Comparison of ENCODE assay signal across 20 cellular contexts in genomic region chr9:131107760-131108159, GRCh38. TPM values are rescaled to one million over a fixed set of nuclear protein-coding genes. Genes with fewer than 3 reads are reported as not detected.
DNase-seq lines count a peak whose midpoint lies in the region; ATAC-seq and TF ChIP-seq lines count a peak whose summit lies in the region.
"Had no signal": no experiment of that assay in that cellular context is flagged by ENCODE, and none has a peak within 500 bp of the region (broad histone marks: within the 10 kb centered on the region; RNA-seq: fewer than 3 reads in every experiment).

No MANE protein-coding gene starts in this region.

- TF ChIP-seq EP300 in esophagus muscularis mucosa (IDR thresholded peaks at IDR 0.05): no peak

- peaks cover 16% of the 10 kb centered on the region for H3K27me3 Mint-ChIP-seq in T-helper 17 cell
- H3K27me3 Mint-ChIP-seq: dendritic cell treated with granulocyte-macrophage colony-stimulating factor and Interleukin-4, amounts not matched to agents 40 ng/mL and 50 ng/mL, for 4 days had no signal

- H3K27ac ChIP-seq in esophagus muscularis mucosa (replicated peaks in 1 of 4): peak overlapping the region in 3 of 4 donors; percentile 3 to 61 (median 40)
- peak overlapping the region; percentile 52 for H3K27ac ChIP-seq in layer of hippocampus (ENCODE audit: low read depth, low read length)
- peak overlapping the region in 3 of 4 donors; percentile 5 to 48 (median 37) for H3K27ac ChIP-seq in gastrocnemius medialis

- H3K27me3 ChIP-seq in esophagus muscularis mucosa: peaks cover 0 to 5% (median 0%) of the 10 kb centered on the region in 4 donors
- H3K27me3 ChIP-seq in layer of hippocampus (ENCODE audit: control insufficient read depth, insufficient read depth, low read length): no peaks in the 10 kb centered on the region
- H3K27me3 ChIP-seq in gastrocnemius medialis: no peaks in the 10 kb centered on the region
- H3K27me3 ChIP-seq: thyroid gland had no signal

- TF ChIP-seq CTCF in esophagus muscularis mucosa (IDR thresholded peaks at IDR 0.05): no peak
- TF ChIP-seq CTCF in gastrocnemius medialis (IDR thresholded peaks at IDR 0.05 in 4 of 5, conservative IDR thresholded peaks at IDR 0.05 in 1 of 5): no peak

- H3K4me1 ChIP-seq in esophagus muscularis mucosa (peaks cover 0 to 15% (median 11%) of the 10 kb centered on the region in 4 donors), gastrocnemius medialis (no peaks in the 10 kb centered on the region)

- no peak overlapping the region for H3K4me3 Mint-ChIP-seq in T-helper 17 cell
- H3K4me3 Mint-ChIP-seq: CD8-positive, alpha-beta T cell; dendritic cell treated with granulocyte-macrophage colony-stimulating factor and Interleukin-4, amounts not matched to agents 40 ng/mL and 50 ng/mL, for 4 days; naive thymus-derived CD8-positive, alpha-beta T cell; stimulated activated naive B cell treated with anti-CD40 and anti-IgM and Interleukin-4, amounts not matched to agents 10 μg/mL and 1 μg/mL and 100 μg/mL, for 72 hours had no signal

- no peak overlapping the region for H3K4me3 ChIP-seq in esophagus muscularis mucosa
- H3K4me3 ChIP-seq in gastrocnemius medialis: no peak overlapping the region
- H3K4me3 ChIP-seq: thyroid gland had no signal

- in situ Hi-C loops in SK-MEL-5 (cut with HindIII; ENCODE audit: low pct_unique_long_range_greater_than_20kb, low sequenced_read_pairs): no loop called here
- in situ Hi-C loops in gastrocnemius medialis (cut with MboI; ENCODE audit: low sequenced_read_pairs in 4 of 4): no loop called here

- TF ChIP-seq POLR2A in esophagus muscularis mucosa (IDR thresholded peaks at IDR 0.05; ENCODE audit: low read depth) (no peak), gastrocnemius medialis (IDR thresholded peaks at IDR 0.05) (no peak)

- no peaks in the 10 kb centered on the region for H3K9me3 ChIP-seq in esophagus muscularis mucosa
- no peaks in the 10 kb centered on the region for H3K9me3 ChIP-seq in gastrocnemius medialis
- H3K9me3 ChIP-seq in T-helper 17 cell (ENCODE audit: control insufficient read depth, low read length, poor library complexity, severe bottlenecking): no peaks in the 10 kb centered on the region
- H3K9me3 ChIP-seq: thyroid gland had no signal

- H3K36me3 Mint-ChIP-seq in T-helper 17 cell (ENCODE audit: low read depth): no peaks in the 10 kb centered on the region
- H3K36me3 Mint-ChIP-seq: CD8-positive, alpha-beta T cell; naive thymus-derived CD8-positive, alpha-beta T cell; stimulated activated naive B cell treated with anti-CD40 and anti-IgM and Interleukin-4, amounts not matched to agents 10 μg/mL and 1 μg/mL and 100 μg/mL, for 72 hours had no signal

- H3K4me1 Mint-ChIP-seq in T-helper 17 cell: no peaks in the 10 kb centered on the region
- H3K4me1 Mint-ChIP-seq: naive thymus-derived CD8-positive, alpha-beta T cell; stimulated activated naive B cell treated with anti-CD40 and anti-IgM and Interleukin-4, amounts not matched to agents 10 μg/mL and 1 μg/mL and 100 μg/mL, for 72 hours had no signal

- intact Hi-C loops in esophagus muscularis mucosa (cut with DNase I): no loop called here
- intact Hi-C loops in gastrocnemius medialis (cut with DNase I; ENCODE audit: low total_unique reads): no loop called here

- ATAC-seq in gastrocnemius medialis (no peak), T-helper 17 cell (no peak), GM21786 (IDR thresholded peaks at IDR 0.05; ENCODE audit: unreplicated experiment) (no peak)
- ATAC-seq: CD8-positive, alpha-beta T cell; naive thymus-derived CD8-positive, alpha-beta T cell; stimulated activated naive B cell treated with anti-CD40 and anti-IgM and Interleukin-4, amounts not matched to agents 10 μg/mL and 1 μg/mL and 100 μg/mL, for 72 hours had no signal

- H3K27ac Mint-ChIP-seq in T-helper 17 cell: no peak overlapping the region
- H3K27ac Mint-ChIP-seq: CD8-positive, alpha-beta T cell; dendritic cell treated with granulocyte-macrophage colony-stimulating factor and Interleukin-4, amounts not matched to agents 40 ng/mL and 50 ng/mL, for 4 days; stimulated activated naive B cell treated with anti-CD40 and anti-IgM and Interleukin-4, amounts not matched to agents 10 μg/mL and 1 μg/mL and 100 μg/mL, for 72 hours had no signal

- 73% methylated on average over 8 of the region's 8 CpGs for WGBS in esophagus muscularis mucosa

- DNase-seq in SK-MEL-5 (ENCODE audit: low read depth, low spot score) (peak; percentile 32), esophagus muscularis mucosa (ENCODE audit: extremely low spot score) (no peak), gastrocnemius medialis (no peak), T-helper 17 cell (no peak)
- no peak for DNase-seq in stimulated activated CD4-positive, alpha-beta T cell treated with anti-CD3 and anti-CD28 coated beads, Interleukin-2, amount 100 ng/mL, for 24 hours
- DNase-seq: activated CD4-positive, alpha-beta T cell treated with anti-CD3 and anti-CD28 coated beads, Interleukin-2, amount 50 U/mL, for 4 hours; activated effector memory CD4-positive, alpha-beta T cell treated with Interleukin-2 at 50 U/mL for 16 hours; CD8-positive, alpha-beta T cell; DMS153; HCEC 1CT; Kasumi-1; naive thymus-derived CD8-positive, alpha-beta T cell; NCI-H187 treated with DMSO at 0.1 percent for 48 hours; NCI-H69; stimulated activated naive B cell treated with anti-CD40 and anti-IgM and Interleukin-4, amounts not matched to agents 10 μg/mL and 1 μg/mL and 100 μg/mL, for 72 hours; T-helper 9 cell had no signal

- H3K36me3 ChIP-seq in esophagus muscularis mucosa (peaks cover 0 to 65% (median 1%) of the 10 kb centered on the region in 4 donors), gastrocnemius medialis (no peaks in the 10 kb centered on the region)
- H3K36me3 ChIP-seq: thyroid gland had no signal

RNA-seq across cellular contexts. Expression of gene AIF1L, which starts 11.4 kb away (rescaled TPM):
- 32.6 and 32.7 TPM in 2 replicates for total RNA-seq in SK-MEL-5 (2014; rRNA removed; shearing (Covaris generic))
- 20.4 and 22.8 TPM in 2 replicates for polyA plus RNA-seq in SK-MEL-5 (2015; cell fraction: cytosol; rRNA removed)
- polyA plus RNA-seq in SK-MEL-5 (2015; cell fraction: nucleus; rRNA removed): 13.8 and 14.1 TPM in 2 replicates
- 10 to 100 TPM in 3 of 4 donors, 1 to 10 TPM in 1; 9.1 to 24.8 (median 19.3) TPM for total RNA-seq in esophagus muscularis mucosa
- total RNA-seq in gastrocnemius medialis: 10 to 100 TPM in 1 of 4 donors, 1 to 10 TPM in 3; 7.5 to 10.6 (median 8.9) TPM
- under 1 TPM in 1 of 2 donors, not detected in 1; 0.22 TPM for total RNA-seq in T-helper 17 cell
- total RNA-seq: CD8-positive, alpha-beta T cell; naive thymus-derived CD8-positive, alpha-beta T cell had no signal
- polyA plus RNA-seq: naive thymus-derived CD8-positive, alpha-beta T cell had no signal

RNA-seq across cellular contexts. Expression of gene NUP214, which starts 17.6 kb away (rescaled TPM):
- total RNA-seq in SK-MEL-5 (2014; rRNA removed; shearing (Covaris generic)): 12.7 and 13.2 TPM in 2 replicates
- 34.8 and 49.9 TPM in 2 replicates for polyA plus RNA-seq in SK-MEL-5 (2015; cell fraction: cytosol; rRNA removed)
- polyA plus RNA-seq in SK-MEL-5 (2015; cell fraction: nucleus; rRNA removed): 48.5 and 64.0 TPM in 2 replicates
- total RNA-seq in esophagus muscularis mucosa: 10 to 100 TPM; 26.4 to 36.2 (median 28.7) TPM
- total RNA-seq in gastrocnemius medialis: 10 to 100 TPM; 24.2 to 47.5 (median 29.9) TPM
- 100 to 1,000 TPM; 105 to 107 TPM for total RNA-seq in T-helper 17 cell

Comparison
In these comparisons a context has a peak if more than half of its experiments do, and no peak if none do; other contexts are left out.
1. RNA of gene AIF1L, which starts 11.4 kb away (total RNA-seq): 32.6 to 32.7 TPM in SK-MEL-5, 9.1 to 24.8 TPM in esophagus muscularis mucosa and 7.5 to 10.6 TPM in gastrocnemius medialis; 0.22 TPM in T-helper 17 cell; every median in the first group is over 4 times any median in the second.
2. Peak in every context shown above with its lines, with median percentiles within 50 percentile points of each other: H3K27ac ChIP-seq.